Comparison of ENCODE assay signal across 1 cellular context in genomic region chr2:241861264-241861663, GRCh38.
TF ChIP-seq lines count a peak whose summit lies in the region.

No MANE protein-coding gene starts in this region.

TF ChIP-seq in K562, 482 proteins besides CTCF, POLR2A, EP300 and RAD21:
- TF ChIP-seq LCOR (CRISPR knock-in tag; IDR thresholded peaks at IDR 0.05) (no peak), IRF9 (tag; IDR thresholded peaks at IDR 0.05) (no peak), HNRNPH1 (optimal IDR thresholded peaks at IDR 0.05; ENCODE audit: low read depth, low read length) (no peak), VEZF1 (CRISPR knock-in tag; IDR thresholded peaks at IDR 0.05) (no peak), ZNF589 (CRISPR knock-in tag; IDR thresholded peaks at IDR 0.05; ENCODE audit: low read depth) (no peak), MLLT1 (IDR thresholded peaks at IDR 0.05) (0 out of 4 replicates have a peak, but pooled peaks of 1 of the 2 experiments have one; percentile 25), GABPB2 (CRISPR knock-in tag; conservative IDR thresholded peaks at IDR 0.05) (no peak), KDM1A (IDR thresholded peaks at IDR 0.05) (0 out of 4 replicates have a peak, but pooled peaks of 1 of the 2 experiments have one; percentile 11), SIN3A (IDR thresholded peaks at IDR 0.05; ENCODE audit: borderline replicate concordance in 2 of 2, control insufficient read depth in 1 of 2, low read depth in 2 of 2, low read length in 2 of 2) (no peak), HDAC6 (IDR thresholded peaks at IDR 0.05; ENCODE audit: low read depth, low read length) (no peak), PHF20 (IDR thresholded peaks at IDR 0.05; ENCODE audit: partially characterized antibody) (peak; percentile 47), ZC3H8 (IDR thresholded peaks at IDR 0.05) (no peak), ZNF280A (IDR thresholded peaks at IDR 0.05; ENCODE audit: low read depth, partially characterized antibody) (no peak), ZFP91 (CRISPR knock-in tag; IDR thresholded peaks at IDR 0.05) (no peak), ZNF384 (IDR thresholded peaks at IDR 0.05; ENCODE audit: low read depth, low read length) (no peak), HDAC1 (IDR thresholded peaks at IDR 0.05) (0 out of 4 replicates have a peak, but pooled peaks of 1 of the 2 experiments have one; percentile 25)
